18 cellular contexts compared by ENCODE assay signal in the genomic region with DNA sequence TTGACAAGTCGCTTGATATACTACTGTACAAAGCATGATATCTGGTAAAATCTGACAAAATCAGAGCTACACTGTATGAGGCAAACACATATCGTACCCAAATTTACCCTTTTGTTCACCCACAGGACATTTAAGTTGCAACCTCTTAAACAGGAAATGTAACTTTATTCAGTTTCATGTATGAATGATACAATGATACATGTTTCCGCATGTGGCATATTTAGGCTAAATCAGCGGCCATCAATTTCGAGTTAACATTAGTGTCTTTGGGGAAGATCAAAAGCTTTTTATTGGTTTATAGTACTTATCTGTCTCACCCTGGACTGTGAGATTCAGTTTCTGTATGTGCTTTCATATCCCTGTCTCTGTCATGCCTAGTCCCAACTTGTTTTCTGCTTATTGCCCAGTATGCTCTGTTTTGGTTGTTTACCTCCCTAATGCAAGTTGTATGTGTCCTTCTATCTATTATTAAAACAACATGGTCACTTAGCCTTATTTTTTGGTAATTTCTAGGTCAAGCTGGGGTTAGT. TPM values are rescaled to one million over a fixed set of nuclear protein-coding genes. Genes with fewer than 3 reads are reported as not detected.
DNase-seq lines count a peak whose midpoint lies in the region; ATAC-seq, FAIRE-seq and TF ChIP-seq lines count a peak whose summit lies in the region.
"Had no signal": no experiment of that assay in that cellular context is flagged by ENCODE, and none has a peak within 500 bp of the region (broad histone marks: within the 10 kb centered on the region; RNA-seq: fewer than 3 reads in every experiment).

No MANE protein-coding gene starts in this region.

- H3K27ac ChIP-seq in DOHH2 (ENCODE audit: low read depth, low read length) (peak overlapping the region; percentile 63), astrocyte (ENCODE audit: low read depth, low read length) (no peak overlapping the region), ascending aorta (no peak overlapping the region), vagina (no peak overlapping the region)
- H3K27ac ChIP-seq: C4-2B, KMS-11 had no signal

- TF ChIP-seq POLR2A in vagina (IDR thresholded peaks at IDR 0.05): no peak

- no peaks in the 10 kb centered on the region for H3K9me3 Mint-ChIP-seq in IgD-negative memory B cell
- no peaks in the 10 kb centered on the region for H3K9me3 Mint-ChIP-seq in astrocyte (ENCODE audit: unreplicated experiment)
- H3K9me3 Mint-ChIP-seq: CD4-positive, alpha-beta memory T cell; HFFc6 had no signal

- no peaks in the 10 kb centered on the region for H3K9me3 ChIP-seq in DOHH2 (ENCODE audit: control insufficient read depth, insufficient read depth, low read length)
- H3K9me3 ChIP-seq in astrocyte (ENCODE audit: insufficient read depth, low read depth, low read length): no peaks in the 10 kb centered on the region
- no peaks in the 10 kb centered on the region for H3K9me3 ChIP-seq in ascending aorta
- H3K9me3 ChIP-seq in vagina: no peaks in the 10 kb centered on the region
- H3K9me3 ChIP-seq: BE2C had no signal

- H3K27me3 Mint-ChIP-seq in IgD-negative memory B cell: peaks cover 1% of the 10 kb centered on the region
- no peaks in the 10 kb centered on the region for H3K27me3 Mint-ChIP-seq in astrocyte (ENCODE audit: low read depth, unreplicated experiment)
- H3K27me3 Mint-ChIP-seq: CD4-positive, alpha-beta memory T cell had no signal

- H3K36me3 Mint-ChIP-seq in IgD-negative memory B cell: no peaks in the 10 kb centered on the region
- no peaks in the 10 kb centered on the region for H3K36me3 Mint-ChIP-seq in astrocyte (ENCODE audit: low read depth, unreplicated experiment)
- H3K36me3 Mint-ChIP-seq: CD4-positive, alpha-beta memory T cell had no signal

- H3K4me1 ChIP-seq in DOHH2 (ENCODE audit: control insufficient read depth, low read length) (peaks cover 38% of the 10 kb centered on the region), astrocyte (ENCODE audit: insufficient read depth, low read length) (no peaks in the 10 kb centered on the region), ascending aorta (no peaks in the 10 kb centered on the region), vagina (no peaks in the 10 kb centered on the region)
- H3K4me1 ChIP-seq: BE2C had no signal

- H3K4me2 ChIP-seq in DOHH2 (ENCODE audit: low read length): peak overlapping the region; percentile 68
- no peak overlapping the region for H3K4me2 ChIP-seq in astrocyte (ENCODE audit: low read length)
- H3K4me2 ChIP-seq: KMS-11 had no signal

- no peaks in the 10 kb centered on the region for H3F3A ChIP-seq in DOHH2 (ENCODE audit: control insufficient read depth, insufficient read depth)

- H3K79me2 ChIP-seq in DOHH2 (ENCODE audit: control insufficient read depth, low read length) (no peaks in the 10 kb centered on the region), astrocyte (ENCODE audit: insufficient read depth, low read length) (no peaks in the 10 kb centered on the region)

- H2AFZ ChIP-seq in astrocyte (ENCODE audit: low read depth, low read length): no peak overlapping the region

- H3K36me3 ChIP-seq in DOHH2 (ENCODE audit: control insufficient read depth, low read length): no peaks in the 10 kb centered on the region
- H3K36me3 ChIP-seq in astrocyte (ENCODE audit: insufficient read depth, low read length): no peaks in the 10 kb centered on the region
- no peaks in the 10 kb centered on the region for H3K36me3 ChIP-seq in ascending aorta
- H3K36me3 ChIP-seq in vagina: no peaks in the 10 kb centered on the region
- H3K36me3 ChIP-seq: BE2C had no signal

- intact Hi-C loops in ascending aorta (cut with DNase I): no loop called here
- intact Hi-C loops in vagina (cut with DNase I): no loop called here

- ATAC-seq in GM21360 (IDR thresholded peaks at IDR 0.05; ENCODE audit: unreplicated experiment): peak; percentile 47

- H3K4me3 ChIP-seq in DOHH2 (ENCODE audit: low read length) (peak overlapping the region; percentile 59), astrocyte (ENCODE audit: insufficient read depth, low read depth, low read length) (no peak overlapping the region), ascending aorta (no peak overlapping the region), vagina (no peak overlapping the region)

- no peaks in the 10 kb centered on the region for H3K9me2 ChIP-seq in DOHH2 (replicated peaks; ENCODE audit: control insufficient read depth, low read length)

- H3K27me3 ChIP-seq in DOHH2 (ENCODE audit: control insufficient read depth, low read length) (no peaks in the 10 kb centered on the region), astrocyte (ENCODE audit: insufficient read depth, low read length) (no peaks in the 10 kb centered on the region), ascending aorta (no peaks in the 10 kb centered on the region), vagina (no peaks in the 10 kb centered on the region)
- H3K27me3 ChIP-seq: BE2C had no signal

- no peak overlapping the region for H3K9ac ChIP-seq in astrocyte (ENCODE audit: low read length)
- H3K9ac ChIP-seq: KMS-11 had no signal

- H3K4me3 Mint-ChIP-seq in IgD-negative memory B cell (peak overlapping the region in 3 of 4 donors; percentile 3 to 34 (median 6)), astrocyte (ENCODE audit: unreplicated experiment) (no peak overlapping the region)
- H3K4me3 Mint-ChIP-seq: CD4-positive, alpha-beta memory T cell; HFFc6 had no signal

- peak; percentile 63 for FAIRE-seq in astrocyte (lab: Jason Lieb, UNC)
- FAIRE-seq: D721Med, GM18507 had no signal

- peaks cover 0 to 6% (median 6%) of the 10 kb centered on the region in 3 donors for H3K4me1 Mint-ChIP-seq in IgD-negative memory B cell
- no peaks in the 10 kb centered on the region for H3K4me1 Mint-ChIP-seq in astrocyte (ENCODE audit: low read depth, unreplicated experiment)
- H3K4me1 Mint-ChIP-seq: CD4-positive, alpha-beta memory T cell had no signal

- H4K20me1 ChIP-seq in DOHH2 (ENCODE audit: control insufficient read depth, insufficient read depth, low read depth, low read length) (no peaks in the 10 kb centered on the region), astrocyte (ENCODE audit: insufficient read depth, low read length) (no peaks in the 10 kb centered on the region)

- no peak overlapping the region for H3K27ac Mint-ChIP-seq in IgD-negative memory B cell
- no peak overlapping the region for H3K27ac Mint-ChIP-seq in astrocyte (ENCODE audit: unreplicated experiment)
- H3K27ac Mint-ChIP-seq: CD4-positive, alpha-beta memory T cell; HFFc6 had no signal

- DNase-seq in astrocyte (ENCODE audit: low read depth): no peak
- DNase-seq in iPS-NIHi7 (ENCODE audit: extremely low spot score): no peak
- no peak for DNase-seq in T1000 (lab: John Stamatoyannopoulos, UW)
- no peak for DNase-seq in ascending aorta (ENCODE audit: low spot score in 2 of 2)
- no peak for DNase-seq in vagina (ENCODE audit: extremely low spot score in 2 of 2)
- DNase-seq: BE2C; CD4-positive, alpha-beta memory T cell; DND-41; GF-D8; HCEC 1CT; HFFc6 had no signal

- TF ChIP-seq CTCF in DOHH2 (IDR thresholded peaks at IDR 0.05; ENCODE audit: low read depth, low read length, poor library complexity, severe bottlenecking): no peak
- no peak for TF ChIP-seq CTCF in astrocyte (IDR thresholded peaks at IDR 0.05; ENCODE audit: insufficient read depth, low read depth, low read length)
- TF ChIP-seq CTCF in ascending aorta (IDR thresholded peaks at IDR 0.05): no peak
- no peak for TF ChIP-seq CTCF in vagina (IDR thresholded peaks at IDR 0.05)

RNA-seq across cellular contexts. Expression of a gene that starts 10.5 kb away (rescaled TPM):
- polyA plus RNA-seq in IgD-negative memory B cell: 39.8 TPM
- 34.9 and 39.3 TPM in 2 replicates for total RNA-seq in astrocyte
- total RNA-seq in ascending aorta: 5.9 TPM
- total RNA-seq in vagina: 12.8 TPM
